21 cellular contexts compared by ENCODE assay signal in the genomic region with DNA sequence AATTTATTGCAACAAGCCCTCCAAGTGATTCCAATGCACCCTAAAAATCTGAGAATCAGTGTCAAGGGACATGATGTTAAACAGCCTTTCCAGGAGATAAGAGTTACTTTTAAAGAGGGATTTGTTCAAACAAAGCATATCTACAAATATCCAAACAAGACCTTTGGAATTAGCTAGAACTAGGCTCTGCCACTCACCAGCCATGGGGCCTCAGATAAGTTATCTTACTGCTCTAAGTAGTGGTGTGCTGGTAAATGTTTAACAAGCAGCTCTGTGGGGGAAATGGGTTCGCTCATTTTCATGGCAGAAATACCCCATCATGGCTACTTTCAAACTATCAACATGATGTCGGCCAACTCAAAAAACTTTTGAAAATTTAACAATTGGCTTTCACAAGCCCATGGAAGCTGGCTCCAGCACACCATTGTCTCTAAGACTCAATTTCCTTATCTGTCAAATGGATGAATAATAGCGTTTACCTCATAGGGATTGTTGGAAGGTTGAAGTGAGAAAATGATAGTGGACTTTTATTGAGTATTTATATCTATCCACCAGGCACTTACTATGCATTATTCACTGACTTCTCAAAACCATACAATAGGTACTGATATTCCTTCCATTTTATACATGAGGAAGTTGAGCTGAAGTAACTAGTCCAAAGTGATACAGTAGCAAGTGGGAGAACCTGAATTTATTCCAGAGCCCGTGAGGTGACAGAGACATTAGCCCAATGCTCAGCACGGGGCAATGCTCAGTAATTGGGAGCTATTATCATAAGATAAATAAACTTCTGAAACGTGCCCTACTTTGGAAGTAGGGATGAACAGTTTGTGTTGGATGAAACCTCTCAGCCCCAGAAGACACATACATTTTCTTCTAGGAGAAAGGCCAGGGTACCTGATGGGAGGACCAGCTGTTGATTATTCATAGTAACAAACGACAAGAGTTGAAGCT. TPM values are rescaled to one million over a fixed set of nuclear protein-coding genes. Genes with fewer than 3 reads are reported as not detected.
DNase-seq lines count a peak whose midpoint lies in the region; ATAC-seq and TF ChIP-seq lines count a peak whose summit lies in the region.
"Had no signal": no experiment of that assay in that cellular context is flagged by ENCODE, and none has a peak within 500 bp of the region (broad histone marks: within the 10 kb centered on the region; RNA-seq: fewer than 3 reads in every experiment).

No MANE protein-coding gene starts in this region.

- H3K36me3 ChIP-seq in heart right ventricle: no peaks in the 10 kb centered on the region

- TF ChIP-seq CTCF in heart right ventricle (IDR thresholded peaks at IDR 0.05) (no peak), fibroblast of the aortic adventitia (IDR thresholded peaks at IDR 0.05; ENCODE audit: insufficient read depth, low read length) (no peak)

- DNase-seq in heart right ventricle: no peak
- no peak for DNase-seq in cardiac septum (ENCODE audit: low spot score)
- peak; percentile 83 for DNase-seq in fibroblast of the aortic adventitia (ENCODE audit: low read depth)
- peak; percentile 75 for DNase-seq in mucosa of gallbladder (ENCODE audit: low spot score)
- DNase-seq in activated naive CD4-positive, alpha-beta T cell (lab: John Stamatoyannopoulos, UW): no peak
- no peak for DNase-seq in NCI-H1105 treated with DMSO at 0.1 percent for 48 hours (lab: John Stamatoyannopoulos, UW)
- no peak for DNase-seq in sciatic nerve (ENCODE audit: low spot score)
- DNase-seq: activated CD4-positive, alpha-beta T cell treated with anti-CD3 and anti-CD28 coated beads, Interleukin-2, amount 10 ng/mL, durations not matched to agents 24 days and 14 days; activated naive CD4-positive, alpha-beta T cell treated with Interleukin-2 at 50 U/mL for 16 hours; anterior cingulate cortex; DMS79 treated with DMSO at 0.1 percent for 48 hours; foreskin keratinocyte; IMR-90; MM.1S; naive thymus-derived CD8-positive, alpha-beta T cell; NCI-H2227 treated with DMSO at 0.1 percent for 48 hours; posterior cingulate gyrus had no signal

- intact Hi-C loops in heart right ventricle (cut with DNase I): loop anchor here in 1 of 10 donors (5.0 to 10.0 kb wide), 2 partner anchors 42 to 65 kb away; partner anchors contain the start of gene SH3RF2
- intact Hi-C loops in cardiac septum (cut with DNase I): loop anchor here (5.0 kb wide), 2 partner anchors 63 to 78 kb away; no protein-coding TSS in a partner anchor
- intact Hi-C loops in sciatic nerve (cut with DNase I): no loop called here

- no peaks in the 10 kb centered on the region for H3K9me3 ChIP-seq in heart right ventricle

- peak in 3 of 8 donors; percentile 60 to 68 (median 67) for ATAC-seq in heart right ventricle
- ATAC-seq in sciatic nerve: no peak
- no peak for ATAC-seq in HG03097 (IDR thresholded peaks at IDR 0.05; ENCODE audit: low FRiP score, unreplicated experiment)
- ATAC-seq: foreskin keratinocyte; naive thymus-derived CD8-positive, alpha-beta T cell had no signal

- H3K4me3 ChIP-seq in heart right ventricle: no peak overlapping the region
- no peak overlapping the region for H3K4me3 ChIP-seq in fibroblast of the aortic adventitia (ENCODE audit: low read depth, low read length)
- H3K4me3 ChIP-seq: coronary artery had no signal

- no peaks in the 10 kb centered on the region for H3K27me3 ChIP-seq in heart right ventricle
- H3K27me3 ChIP-seq: foreskin keratinocyte had no signal

- peak overlapping the region in 9 of 10 donors; percentile 9 to 81 (median 32) for H3K27ac ChIP-seq in heart right ventricle
- H3K27ac ChIP-seq: C4-2B, coronary artery, foreskin keratinocyte, RWPE1 had no signal

- WGBS in heart right ventricle, 2 donors: 40 to 48% methylated on average over 7 of the region's 7 CpGs

- H3K4me1 ChIP-seq in heart right ventricle: peaks cover 9 to 69% (median 43%) of the 10 kb centered on the region in 9 donors

RNA-seq across cellular contexts. Expression of gene SH3RF2, which starts 43.2 kb away (rescaled TPM):
- total RNA-seq in heart right ventricle (100 to 1,000 TPM; 163 to 456 (median 219) TPM), cardiac septum (231 TPM), fibroblast of the aortic adventitia (ENCODE audit: low replicate concordance) (0.49 and 6.7 TPM in 2 replicates), mucosa of gallbladder (106 TPM), sciatic nerve (3.0 TPM)
- 100 to 1,000 TPM in 1 of 2 donors, 10 to 100 TPM in 1; 32.9 to 887 TPM for polyA plus RNA-seq in heart right ventricle
- total RNA-seq: naive thymus-derived CD8-positive, alpha-beta T cell had no signal
- polyA plus RNA-seq: naive thymus-derived CD8-positive, alpha-beta T cell had no signal

Comparison
In these comparisons a context has a peak if more than half of its experiments do, and no peak if none do; other contexts are left out.
1. DNase-seq: peak in fibroblast of the aortic adventitia (single experiment) and mucosa of gallbladder (single experiment); none in heart right ventricle (0 of 2), cardiac septum (single experiment), activated naive CD4-positive, alpha-beta T cell (0 of 4), NCI-H1105 treated with DMSO at 0.1 percent for 48 hours (single experiment) and sciatic nerve (single experiment).
2. RNA of gene SH3RF2, which starts 43.2 kb away (total RNA-seq): 231 TPM in cardiac septum (single experiment), 163 to 456 TPM in heart right ventricle and 106 TPM in mucosa of gallbladder (single experiment); 0.49 to 6.7 TPM in fibroblast of the aortic adventitia and 3.0 TPM in sciatic nerve (single experiment); every median in the first group is over 10 times any median in the second.